25 cellular contexts compared by ENCODE assay signal in the genomic region with DNA sequence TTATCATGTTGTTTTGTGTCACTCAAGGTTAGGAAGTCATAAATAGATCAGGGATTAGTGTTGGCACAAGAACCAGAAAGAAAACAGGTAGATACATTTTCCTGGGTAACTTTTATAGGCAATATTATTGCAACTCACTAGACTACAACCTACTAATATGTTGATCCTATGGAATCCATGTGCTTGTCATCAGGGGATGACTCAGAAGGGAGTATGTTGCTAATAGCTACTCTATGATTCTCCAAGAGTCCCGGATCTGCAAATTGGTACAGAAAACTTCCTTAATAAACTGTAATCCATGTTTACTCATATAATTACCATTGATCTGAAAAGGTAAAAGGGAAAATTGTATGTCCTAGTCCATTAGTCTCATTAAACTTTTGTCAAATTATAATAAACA. TPM values are rescaled to one million over a fixed set of nuclear protein-coding genes. Genes with fewer than 3 reads are reported as not detected.
"Had no signal": no experiment of that assay in that cellular context is flagged by ENCODE, and none has a peak within 500 bp of the region (broad histone marks: within the 10 kb centered on the region; RNA-seq: fewer than 3 reads in every experiment).

No MANE protein-coding gene starts in this region.

- H3K27ac ChIP-seq: cardiac muscle cell, dorsolateral prefrontal cortex, lower lobe of right lung, sigmoid colon, stomach, testis, upper lobe of left lung had no signal

- H3K4me3 ChIP-seq: cardiac muscle cell, dorsolateral prefrontal cortex, lower lobe of right lung, sigmoid colon, stomach, testis, upper lobe of left lung had no signal

- H3K27me3 ChIP-seq: cardiac muscle cell, dorsolateral prefrontal cortex, sigmoid colon, stomach, testis, upper lobe of left lung had no signal

- H3K9me3 ChIP-seq: lower lobe of right lung, sigmoid colon, stomach, testis, upper lobe of left lung had no signal

- H3K4me1 ChIP-seq: sigmoid colon, stomach, testis, upper lobe of left lung had no signal

- ATAC-seq: activated naive CD8-positive, alpha-beta T cell treated with anti-CD3 and anti-CD28 coated beads, Interleukin-2, amount 50 U/mL, for 24 hours; activated T-helper 17 cell treated with anti-CD3 and anti-CD28 coated beads, Interleukin-2, amount 50 U/mL, for 72 hours; left cardiac atrium; lower lobe of right lung; T-cell had no signal

- H3K36me3 ChIP-seq: cardiac muscle cell, lower lobe of right lung, sigmoid colon, stomach, upper lobe of left lung had no signal

- DNase-seq: activated CD4-positive, CD25-positive, alpha-beta regulatory T cell treated with anti-CD3 and anti-CD28 coated beads, Interleukin-2, amount 50 U/mL, for 72 hours; activated naive CD4-positive, alpha-beta T cell treated with anti-CD3 and anti-CD28 coated beads for 36 hours; activated naive CD8-positive, alpha-beta T cell treated with anti-CD3 and anti-CD28 coated beads, Interleukin-2, amount 50 U/mL, for 24 hours; dorsolateral prefrontal cortex; endodermal cell; foreskin melanocyte; immature natural killer cell; left cardiac atrium; lower lobe of right lung; sigmoid colon; stimulated activated CD4-positive, alpha-beta T cell treated with anti-CD3 and anti-CD28 coated beads, Interleukin-1b, Interleukin-23, amount 100 ng/mL, for 48 hours; stomach; T-cell; T1000; testis; upper lobe of left lung had no signal

RNA-seq across cellular contexts. Expression of a gene that starts 11.7 kb away (rescaled TPM):
- total RNA-seq: activated CD8-positive, alpha-beta memory T cell treated with anti-CD3 and anti-CD28 coated beads for 36 hours; activated naive CD4-positive, alpha-beta T cell treated with anti-CD3 and anti-CD28 coated beads for 36 hours; activated T-helper 17 cell treated with anti-CD3 and anti-CD28 coated beads, Interleukin-2, amount 50 U/mL, for 72 hours; astrocyte; cardiac muscle cell; dorsolateral prefrontal cortex; endodermal cell; left cardiac atrium; lower lobe of right lung; mesothelial cell of epicardium; myocyte; osteocyte; pulmonary artery endothelial cell; sigmoid colon; stomach; T-cell; upper lobe of left lung had no signal
- polyA plus RNA-seq: immature natural killer cell, neural cell, sigmoid colon, stomach had no signal
